Comparison of ENCODE assay signal across 8 cellular contexts in genomic region chr11:95296621-95297025, GRCh38.
A peak's percentile ranks its signal among the peaks of the same experiment; 100 is the strongest.
DNase-seq lines count a peak whose midpoint lies in the region; ATAC-seq and TF ChIP-seq lines count a peak whose summit lies in the region.

No MANE protein-coding gene starts in this region.

- POLR2A ChIA-PET in activated B cell treated with CpG ODN at 0.5 μM for 24 hours (lab: Charles Lee) = interaction anchor here (0.5 to 4.5 kb wide), 14 partner anchors 8 to 494 kb away, joined by 3 to 88 read pairs (median 4); partner anchors contain the start of genes CEP57 and SESN3
- POLR2A ChIA-PET in CD8-positive, alpha-beta T cell (lab: Charles Lee) = no interaction called here

- H3K4me1 Mint-ChIP-seq in activated B cell treated with CpG ODN at 0.5 μM for 24 hours = peaks cover 50% of the 10 kb centered on the region
- H3K4me1 Mint-ChIP-seq in CD8-positive, alpha-beta T cell (ENCODE audit: low read depth) = peaks cover 20% of the 10 kb centered on the region

- H3K79me2 ChIP-seq in DOHH2 (ENCODE audit: control insufficient read depth, low read length) = no peaks in the 10 kb centered on the region

- H3K9me3 ChIP-seq in DOHH2 (ENCODE audit: control insufficient read depth, insufficient read depth, low read length) (no peaks in the 10 kb centered on the region), SJCRH30 (replicated peaks) (no peaks in the 10 kb centered on the region)
- no peaks in the 10 kb centered on the region for H3K9me3 ChIP-seq in CD8-positive, alpha-beta T cell (ENCODE audit: low read length)
- H3K9me3 ChIP-seq in effector memory CD4-positive, alpha-beta T cell (ENCODE audit: control insufficient read depth, low read length) = no peaks in the 10 kb centered on the region

- H4K20me1 ChIP-seq in DOHH2 (ENCODE audit: control insufficient read depth, insufficient read depth, low read depth, low read length) = no peaks in the 10 kb centered on the region

- no peaks in the 10 kb centered on the region for H3K36me3 Mint-ChIP-seq in activated B cell treated with CpG ODN at 0.5 μM for 24 hours (ENCODE audit: low read depth)
- H3K36me3 Mint-ChIP-seq in CD8-positive, alpha-beta T cell = no peaks in the 10 kb centered on the region

- H3K4me3 Mint-ChIP-seq in activated B cell treated with CpG ODN at 0.5 μM for 24 hours = peak overlapping the region; percentile 79
- H3K4me3 Mint-ChIP-seq in CD8-positive, alpha-beta T cell = no peak overlapping the region

- ATAC-seq in GM19463 (IDR thresholded peaks at IDR 0.05; ENCODE audit: unreplicated experiment) (peak; percentile 95), HG03196 (IDR thresholded peaks at IDR 0.05; ENCODE audit: unreplicated experiment) (peak; percentile 93), activated B cell treated with CpG ODN at 0.5 μM for 24 hours (ENCODE audit: low read depth) (peak; percentile 89)
- ATAC-seq in CD8-positive, alpha-beta T cell = no peak

- intact Hi-C loops in activated B cell treated with CpG ODN at 0.5 μM for 24 hours (cut with micrococcal nuclease) = loop anchor here (1.0 to 5.0 kb wide), 9 partner anchors 16 to 466 kb away; partner anchors contain the start of gene SESN3
- intact Hi-C loops in CD8-positive, alpha-beta T cell (cut with DNase I, micrococcal nuclease) = no loop called here

- TF ChIP-seq CTCF in DOHH2 (IDR thresholded peaks at IDR 0.05; ENCODE audit: low read depth, low read length, poor library complexity, severe bottlenecking) (no peak), activated B cell treated with CpG ODN at 0.5 μM for 24 hours (IDR thresholded peaks at IDR 0.05) (no peak)
- TF ChIP-seq CTCF in CD8-positive, alpha-beta T cell (IDR thresholded peaks at IDR 0.05) = no peak

- H3K36me3 ChIP-seq in DOHH2 (ENCODE audit: control insufficient read depth, low read length) = no peaks in the 10 kb centered on the region
- H3K36me3 ChIP-seq in CD8-positive, alpha-beta T cell (ENCODE audit: insufficient read depth, low read length) = no peaks in the 10 kb centered on the region
- H3K36me3 ChIP-seq in H7 (replicated peaks; ENCODE audit: control insufficient read depth, insufficient read depth, low read length) = no peaks in the 10 kb centered on the region
- H3K36me3 ChIP-seq in effector memory CD4-positive, alpha-beta T cell (ENCODE audit: control insufficient read depth, insufficient read depth, low read length) = no peaks in the 10 kb centered on the region
- H3K36me3 ChIP-seq in SJCRH30 = no peaks in the 10 kb centered on the region

- CTCF ChIA-PET in activated B cell treated with CpG ODN at 0.5 μM for 24 hours (lab: Charles Lee) = interaction anchor here (0.6 to 2.5 kb wide), 10 partner anchors 10 to 419 kb away, joined by 3 to 14 read pairs (median 4); partner anchors contain the start of gene SESN3
- CTCF ChIA-PET in CD8-positive, alpha-beta T cell (lab: Charles Lee) = interaction anchor here (1.0 kb wide), 1 partner anchor 409 kb away, joined by 3 read pairs; no protein-coding TSS in a partner anchor

- H3K9me2 ChIP-seq in DOHH2 (replicated peaks; ENCODE audit: control insufficient read depth, low read length) = no peaks in the 10 kb centered on the region

- no peaks in the 10 kb centered on the region for H3K9me3 Mint-ChIP-seq in activated B cell treated with CpG ODN at 0.5 μM for 24 hours
- H3K9me3 Mint-ChIP-seq in CD8-positive, alpha-beta T cell = no peaks in the 10 kb centered on the region

- peak overlapping the region; percentile 59 for H3K27ac ChIP-seq in DOHH2 (ENCODE audit: low read depth, low read length)
- no peak overlapping the region for H3K27ac ChIP-seq in CD8-positive, alpha-beta T cell (ENCODE audit: low read depth, low read length)
- no peak overlapping the region for H3K27ac ChIP-seq in effector memory CD4-positive, alpha-beta T cell (ENCODE audit: insufficient read depth, low read length, poor library complexity, severe bottlenecking)
- no peak overlapping the region for H3K27ac ChIP-seq in SJCRH30

- H3F3A ChIP-seq in DOHH2 (ENCODE audit: control insufficient read depth, insufficient read depth) = no peaks in the 10 kb centered on the region

- H3K4me1 ChIP-seq in DOHH2 (ENCODE audit: control insufficient read depth, low read length) (peaks cover 27% of the 10 kb centered on the region), SJCRH30 (no peaks in the 10 kb centered on the region)
- no peaks in the 10 kb centered on the region for H3K4me1 ChIP-seq in CD8-positive, alpha-beta T cell (ENCODE audit: insufficient read depth, low read length)
- H3K4me1 ChIP-seq in effector memory CD4-positive, alpha-beta T cell (ENCODE audit: control insufficient read depth, insufficient read depth, low read length, poor library complexity, severe bottlenecking) = peaks cover 9% of the 10 kb centered on the region

- H3K27ac Mint-ChIP-seq in activated B cell treated with CpG ODN at 0.5 μM for 24 hours = peak overlapping the region; percentile 89
- H3K27ac Mint-ChIP-seq in CD8-positive, alpha-beta T cell = no peak overlapping the region

- DNase-seq in activated B cell treated with CpG ODN at 0.5 μM for 24 hours = peak; percentile 41
- DNase-seq in CD8-positive, alpha-beta T cell = no peak
- no peak for DNase-seq in H7
- no peak for DNase-seq in effector memory CD4-positive, alpha-beta T cell
- no peak for DNase-seq in SJCRH30

- H3K4me3 ChIP-seq in DOHH2 (ENCODE audit: low read length) (peak overlapping the region; percentile 66), H7 (ENCODE audit: insufficient read depth, low read depth, low read length) (no peak overlapping the region), SJCRH30 (no peak overlapping the region)
- H3K4me3 ChIP-seq in CD8-positive, alpha-beta T cell (ENCODE audit: low read depth, low read length) = no peak overlapping the region
- H3K4me3 ChIP-seq in effector memory CD4-positive, alpha-beta T cell (ENCODE audit: insufficient read depth, low read depth, low read length, poor library complexity, severe bottlenecking) = no peak overlapping the region

- H3K27me3 Mint-ChIP-seq in activated B cell treated with CpG ODN at 0.5 μM for 24 hours = no peaks in the 10 kb centered on the region
- no peaks in the 10 kb centered on the region for H3K27me3 Mint-ChIP-seq in CD8-positive, alpha-beta T cell (ENCODE audit: low read depth)

- no peaks in the 10 kb centered on the region for H3K27me3 ChIP-seq in DOHH2 (ENCODE audit: control insufficient read depth, low read length)
- no peaks in the 10 kb centered on the region for H3K27me3 ChIP-seq in CD8-positive, alpha-beta T cell (ENCODE audit: insufficient read depth, low read length)
- no peaks in the 10 kb centered on the region for H3K27me3 ChIP-seq in H7 (ENCODE audit: control insufficient read depth, insufficient read depth, low read length)
- H3K27me3 ChIP-seq in effector memory CD4-positive, alpha-beta T cell (replicated peaks; ENCODE audit: control insufficient read depth, insufficient read depth, low read length, poor library complexity, severe bottlenecking) = no peaks in the 10 kb centered on the region
- no peaks in the 10 kb centered on the region for H3K27me3 ChIP-seq in SJCRH30

- peak overlapping the region; percentile 98 for H3K4me2 ChIP-seq in DOHH2 (ENCODE audit: low read length)
